ENCODE assay signal across 1 cellular context in genomic region chr13:44726777-44727176, GRCh38.
TF ChIP-seq lines count a peak whose summit lies in the region.

No MANE protein-coding gene starts in this region.

TF ChIP-seq in IMR-90, 13 proteins besides CTCF, POLR2A, EP300 and RAD21:
- TF ChIP-seq CEBPB (IDR thresholded peaks at IDR 0.05; ENCODE audit: low read depth, low read length) (no peak), USF2 (IDR thresholded peaks at IDR 0.05; ENCODE audit: low read depth, low read length) (no peak)
TF ChIP-seq in IMR-90: peak in this region for 0.
